ENCODE assay signal across 1 cellular context in the genomic region with DNA sequence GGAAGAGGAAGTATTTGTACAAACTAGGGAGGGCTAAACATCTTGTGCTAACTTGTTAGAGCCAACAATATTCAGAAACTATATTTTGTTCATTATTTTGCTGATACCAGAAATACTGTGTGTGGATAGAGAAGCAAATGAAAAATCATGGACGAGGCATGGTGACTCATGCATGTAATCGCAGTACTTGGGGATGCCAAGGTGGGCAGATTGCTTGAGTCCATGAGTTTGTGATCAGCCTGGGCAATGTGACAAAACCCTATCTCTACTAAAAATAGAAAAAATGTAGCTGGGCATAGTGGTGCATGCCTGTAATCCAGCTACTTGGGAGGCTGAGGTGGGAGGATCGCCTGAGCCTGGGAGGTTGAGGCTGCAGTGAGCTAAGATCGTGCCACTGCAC.
TF ChIP-seq lines count a peak whose summit lies in the region.

No MANE protein-coding gene starts in this region.

TF ChIP-seq in HepG2, 621 proteins besides CTCF, POLR2A, EP300 and RAD21:
- TF ChIP-seq ZNF580 (CRISPR knock-in tag; IDR thresholded peaks at IDR 0.05; ENCODE audit: borderline replicate concordance, low read depth) (no peak), ZNF546 (CRISPR knock-in tag; conservative IDR thresholded peaks at IDR 0.05) (no peak), ZNF672 (CRISPR knock-in tag; IDR thresholded peaks at IDR 0.05) (no peak), POLR2AphosphoS5 (IDR thresholded peaks at IDR 0.05; ENCODE audit: low read depth, low read length) (0 out of 2 replicates have a peak, but pooled peaks have one; percentile 20), KLF12 (CRISPR knock-in tag; IDR thresholded peaks at IDR 0.05; ENCODE audit: borderline replicate concordance) (no peak)
- TF ChIP-seq, protein P1, sequence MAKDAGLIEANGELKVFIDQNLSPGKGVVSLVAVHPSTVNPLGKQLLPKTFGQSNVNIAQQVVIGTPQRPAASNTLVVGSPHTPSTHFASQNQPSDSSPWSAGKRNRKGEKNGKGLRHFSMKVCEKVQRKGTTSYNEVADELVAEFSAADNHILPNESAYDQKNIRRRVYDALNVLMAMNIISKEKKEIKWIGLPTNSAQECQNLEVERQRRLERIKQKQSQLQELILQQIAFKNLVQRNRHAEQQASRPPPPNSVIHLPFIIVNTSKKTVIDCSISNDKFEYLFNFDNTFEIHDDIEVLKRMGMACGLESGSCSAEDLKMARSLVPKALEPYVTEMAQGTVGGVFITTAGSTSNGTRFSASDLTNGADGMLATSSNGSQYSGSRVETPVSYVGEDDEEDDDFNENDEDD (CRISPR knock-in tag; IDR thresholded peaks at IDR 0.05; ENCODE audit: borderline replicate concordance): no peak
TF ChIP-seq in HepG2: peak in this region for 1.
